Comparison of ENCODE assay signal across 21 cellular contexts in the genomic region with DNA sequence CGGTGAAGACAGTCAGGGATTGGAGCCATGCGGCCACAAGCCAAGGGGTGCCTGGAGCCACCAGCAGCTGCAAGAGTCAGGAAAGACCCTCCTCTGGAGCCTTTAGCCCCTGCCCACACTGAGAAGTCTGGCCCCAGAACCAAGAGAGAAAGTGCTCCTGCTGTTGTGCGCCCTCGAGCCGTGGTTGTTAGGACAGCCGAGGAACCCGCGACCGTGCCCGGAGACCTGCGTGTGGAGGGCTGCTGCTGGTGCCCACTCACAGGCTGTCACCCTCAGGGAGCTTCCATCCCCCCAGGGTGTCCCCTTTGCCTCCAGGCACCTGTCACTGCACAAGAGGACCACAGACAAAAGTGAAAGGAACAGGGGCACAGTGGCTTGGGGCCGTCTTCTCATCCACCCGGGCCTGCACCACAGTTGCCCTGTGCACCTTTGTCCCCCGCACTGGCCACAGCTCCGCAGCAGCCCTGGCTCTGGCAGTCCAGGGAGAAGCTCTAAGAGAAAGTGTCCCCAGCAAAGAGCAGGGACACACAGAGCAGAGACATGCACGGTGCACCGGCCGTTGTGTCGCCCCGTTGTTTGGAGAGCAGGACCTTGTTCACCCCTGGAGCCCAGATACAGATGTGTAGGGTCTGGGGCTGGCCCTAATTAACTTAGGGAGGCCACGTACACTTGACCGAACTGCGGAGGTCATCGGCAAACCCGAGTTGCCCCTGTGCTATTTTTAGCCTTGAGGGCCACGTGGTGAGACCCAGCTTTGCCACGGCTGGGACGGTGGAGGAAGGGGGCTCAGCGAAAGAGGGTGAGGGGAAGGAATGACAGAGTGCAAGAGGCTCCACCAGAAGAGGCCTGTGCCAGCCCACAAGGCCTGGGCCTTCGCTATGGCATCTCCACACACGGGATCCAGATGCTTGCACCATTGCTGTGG.
DNase-seq lines count a peak whose midpoint lies in the region; ATAC-seq and TF ChIP-seq lines count a peak whose summit lies in the region.
"Had no signal": no experiment of that assay in that cellular context is flagged by ENCODE, and none has a peak within 500 bp of the region (broad histone marks: within the 10 kb centered on the region; RNA-seq: fewer than 3 reads in every experiment).

No MANE protein-coding gene starts in this region.

- WGBS in ovary, 3 donors = 81 to 87% (median 83%) methylated on average over 31 of the region's 31 CpGs

- H3K4me1 ChIP-seq in ovary (ENCODE audit: insufficient read depth) = no peaks in the 10 kb centered on the region
- H3K4me1 ChIP-seq: Caco-2 had no signal

- H3K27me3 Mint-ChIP-seq in chondrocyte (ENCODE audit: low read depth) (no peaks in the 10 kb centered on the region), nephron (ENCODE audit: low read depth) (peaks cover 54% of the 10 kb centered on the region)

- H3K27ac Mint-ChIP-seq in chondrocyte (ENCODE audit: unreplicated experiment) (no peak overlapping the region), nephron (peak overlapping the region in 2 of 3 experiments; percentile 57 to 58)
- no peak overlapping the region for H3K27ac Mint-ChIP-seq in stimulated activated effector memory CD8-positive, alpha-beta T cell treated with anti-CD3 and anti-CD28 coated beads, Interleukin-12 subunit alpha, Interleukin-12 subunit beta, amount 100 ng/mL, for 72 hours
- H3K27ac Mint-ChIP-seq: CD4-positive, alpha-beta T cell had no signal

- TF ChIP-seq EP300 in ovary (IDR thresholded peaks at IDR 0.05) = no peak

- H3K36me3 Mint-ChIP-seq in chondrocyte (ENCODE audit: low read depth) (no peaks in the 10 kb centered on the region), nephron (ENCODE audit: low read depth) (no peaks in the 10 kb centered on the region)
- H3K36me3 Mint-ChIP-seq in stimulated activated effector memory CD8-positive, alpha-beta T cell treated with anti-CD3 and anti-CD28 coated beads, Interleukin-12 subunit alpha, Interleukin-12 subunit beta, amount 100 ng/mL, for 72 hours = no peaks in the 10 kb centered on the region

- no peaks in the 10 kb centered on the region for H3K9me3 ChIP-seq in ovary
- H3K9me3 ChIP-seq: A549 had no signal

- H3K36me3 ChIP-seq in ovary = no peaks in the 10 kb centered on the region

- H3K27ac ChIP-seq in ovary = no peak overlapping the region
- H3K27ac ChIP-seq: A549 had no signal

- intact Hi-C loops in left ventricle myocardium superior (cut with micrococcal nuclease) (no loop called here), cardiac septum (cut with DNase I) (no loop called here), ovary (cut with DNase I) (no loop called here)

- ATAC-seq in left ventricle myocardium superior (peak; percentile 36), HG02852 (IDR thresholded peaks at IDR 0.05; ENCODE audit: unreplicated experiment) (no peak)
- ATAC-seq in stimulated activated effector memory CD8-positive, alpha-beta T cell treated with anti-CD3 and anti-CD28 coated beads, Interleukin-12 subunit alpha, Interleukin-12 subunit beta, amount 100 ng/mL, for 72 hours = peak; percentile 16

- H3K9me3 Mint-ChIP-seq in chondrocyte (ENCODE audit: low read depth) (peaks cover 2% of the 10 kb centered on the region), nephron (no peaks in the 10 kb centered on the region)
- peaks cover 2% of the 10 kb centered on the region for H3K9me3 Mint-ChIP-seq in stimulated activated effector memory CD8-positive, alpha-beta T cell treated with anti-CD3 and anti-CD28 coated beads, Interleukin-12 subunit alpha, Interleukin-12 subunit beta, amount 100 ng/mL, for 72 hours
- H3K9me3 Mint-ChIP-seq: CD4-positive, alpha-beta T cell had no signal

- TF ChIP-seq POLR2A in ovary (IDR thresholded peaks at IDR 0.05) = no peak

- H3K4me1 Mint-ChIP-seq in chondrocyte (ENCODE audit: low read depth) = peaks cover 14% of the 10 kb centered on the region
- H3K4me1 Mint-ChIP-seq in nephron = peaks cover 20% of the 10 kb centered on the region
- H3K4me1 Mint-ChIP-seq in stimulated activated effector memory CD8-positive, alpha-beta T cell treated with anti-CD3 and anti-CD28 coated beads, Interleukin-12 subunit alpha, Interleukin-12 subunit beta, amount 100 ng/mL, for 72 hours = peaks cover 7% of the 10 kb centered on the region

- no peaks in the 10 kb centered on the region for H3K27me3 ChIP-seq in ovary

- H3K4me3 ChIP-seq in ovary = no peak overlapping the region
- H3K4me3 ChIP-seq: A549 had no signal

- no peak for TF ChIP-seq CTCF in chondrocyte (IDR thresholded peaks at IDR 0.05)
- TF ChIP-seq CTCF in nephron (IDR thresholded peaks at IDR 0.05; ENCODE audit: unreplicated experiment in 3 of 3) = no peak
- no peak for TF ChIP-seq CTCF in ovary (IDR thresholded peaks at IDR 0.05)

- H3K4me3 Mint-ChIP-seq in chondrocyte (ENCODE audit: unreplicated experiment) = no peak overlapping the region
- no peak overlapping the region for H3K4me3 Mint-ChIP-seq in nephron
- H3K4me3 Mint-ChIP-seq in stimulated activated effector memory CD8-positive, alpha-beta T cell treated with anti-CD3 and anti-CD28 coated beads, Interleukin-12 subunit alpha, Interleukin-12 subunit beta, amount 100 ng/mL, for 72 hours = no peak overlapping the region
- H3K4me3 Mint-ChIP-seq: CD4-positive, alpha-beta T cell had no signal

- DNase-seq in left ventricle myocardium superior = no peak
- DNase-seq in cardiac septum (ENCODE audit: low spot score) = no peak
- peak; percentile 75 for DNase-seq in chondrocyte (ENCODE audit: low spot score)
- no peak for DNase-seq in stimulated activated effector memory CD8-positive, alpha-beta T cell treated with anti-CD3 and anti-CD28 coated beads, Interleukin-12 subunit alpha, Interleukin-12 subunit beta, amount 100 ng/mL, for 72 hours (ENCODE audit: low spot score in 2 of 2)
- DNase-seq in ovary = no peak
- no peak for DNase-seq in activated CD4-positive, alpha-beta T cell treated with anti-CD3 and anti-CD28 coated beads, Interleukin-2, amount 50 U/mL, for 1 hour
- DNase-seq: Caco-2; CD4-positive, alpha-beta T cell; DMS153; GF-D8; GOT3; KG1; NCI-H1105 treated with DMSO at 0.1 percent for 48 hours; NCI-H1694; NCI-H2081 treated with DMSO at 0.1 percent for 48 hours; NCI-H748 treated with DMSO at 0.1 percent for 48 hours; NK-92 treated with Interleukin-12 subunit alpha and Interleukin-12 subunit beta, amount 100 ng/mL, for 24 hours; SIG-M5 had no signal

Comparison
In these comparisons a context has a peak if more than half of its experiments do, and no peak if none do; other contexts are left out.
1. H3K27ac Mint-ChIP-seq: peak in nephron (2 of 3); none in chondrocyte (single experiment) and stimulated activated effector memory CD8-positive, alpha-beta T cell treated with anti-CD3 and anti-CD28 coated beads, Interleukin-12 subunit alpha, Interleukin-12 subunit beta, amount 100 ng/mL, for 72 hours (single experiment).